In the genomic region with DNA sequence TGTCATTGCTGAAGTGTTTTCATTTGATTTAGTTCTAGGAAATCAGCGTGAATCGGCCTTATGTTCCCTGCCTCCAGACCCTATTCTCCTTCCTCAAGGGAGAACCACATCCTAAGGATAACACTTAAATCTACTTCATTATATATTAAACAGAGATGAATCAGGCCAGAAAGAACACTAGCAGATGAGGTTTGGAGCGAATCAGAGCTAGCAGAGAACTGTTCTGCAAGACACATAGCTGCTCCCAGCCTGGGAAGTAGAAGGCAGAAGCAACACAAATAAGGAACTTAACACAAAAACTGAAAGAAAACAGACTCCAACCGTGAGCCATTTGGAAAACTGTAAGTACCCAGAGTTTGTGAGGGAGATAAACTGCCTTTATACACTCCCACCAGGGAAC, we compare ENCODE assay signal across 22 cellular contexts.
DNase-seq lines count a peak whose midpoint lies in the region; ATAC-seq and TF ChIP-seq lines count a peak whose summit lies in the region.
"Had no signal": no experiment of that assay in that cellular context is flagged by ENCODE, and none has a peak within 500 bp of the region (broad histone marks: within the 10 kb centered on the region; RNA-seq: fewer than 3 reads in every experiment).

No MANE protein-coding gene starts in this region.

- peak overlapping the region; percentile 87 for H3K18ac ChIP-seq in IMR-90 (ENCODE audit: low read depth, low read length)

- H3K9ac ChIP-seq in IMR-90 (ENCODE audit: low read depth, low read length) (no peak overlapping the region), skeletal muscle satellite cell (ENCODE audit: low read depth, low read length) (peak overlapping the region; percentile 21)

- TF ChIP-seq RAD21 in IMR-90 (IDR thresholded peaks at IDR 0.05; ENCODE audit: low read length) = no peak

- no peaks in the 10 kb centered on the region for H3K36me3 ChIP-seq in IMR-90 (ENCODE audit: control insufficient read depth, insufficient read depth, low read length)
- H3K36me3 ChIP-seq in brain microvascular endothelial cell (replicated peaks) = no peaks in the 10 kb centered on the region
- H3K36me3 ChIP-seq in skeletal muscle satellite cell (ENCODE audit: insufficient read depth, low read length) = no peaks in the 10 kb centered on the region
- H3K36me3 ChIP-seq: heart left ventricle, prostate gland, suprapubic skin had no signal

- intact Hi-C loops in IMR-90 (cut with micrococcal nuclease) = loop anchor here (2.0 to 5.0 kb wide), 4 partner anchors 60 to 715 kb away; no protein-coding TSS in a partner anchor

- dilution Hi-C loops in IMR-90 (cut with HindIII; ENCODE audit: low sequenced_read_pairs, unreplicated experiment) = no loop called here

- peak overlapping the region; percentile 51 to 92 for H4K8ac ChIP-seq in IMR-90 (ENCODE audit: low read depth in 2 of 2, low read length in 2 of 2)

- H3K79me1 ChIP-seq in IMR-90 (ENCODE audit: low read depth in 1 of 2, low read length in 2 of 2) = peaks cover 0 to 6% of the 10 kb centered on the region in 2 experiments; a peak in 1 of 4 replicates

- H2BK15ac ChIP-seq in IMR-90 (ENCODE audit: low read depth, low read length) = peak overlapping the region; percentile 68

- in situ Hi-C loops in IMR-90 (cut with MboI; ENCODE audit: low sequenced_read_pairs) = no loop called here
- in situ Hi-C loops in brain microvascular endothelial cell (cut with HindIII; ENCODE audit: low pct_ligation_motif_present, low sequenced_read_pairs) = no loop called here

- peak overlapping the region; percentile 100 for H2BK20ac ChIP-seq in IMR-90 (ENCODE audit: low read depth, low read length)

- H2AFZ ChIP-seq in IMR-90 (replicated peaks; ENCODE audit: low read length, poor library complexity) = peak overlapping the region; percentile 48

- H2BK120ac ChIP-seq in IMR-90 (ENCODE audit: low read depth, low read length) = peak overlapping the region; percentile 99

- WGBS in IMR-90 (ENCODE audit: extremely low coverage in 2 of 2, insufficient read length in 1 of 2), 2 experiments = no CpG with 5 or more reads among the region's 4 CpGs

- peak overlapping the region; percentile 86 for H2AK5ac ChIP-seq in IMR-90 (ENCODE audit: low read depth, low read length)

- POLR2A ChIA-PET in IMR-90 (lab: Charles Lee; ENCODE audit: unreplicated experiment) = no interaction called here
- POLR2A ChIA-PET in GM10248 (lab: Yijun Ruan, JAX) = no interaction called here

- H3K27me3 ChIP-seq in IMR-90 (ENCODE audit: control insufficient read depth, insufficient read depth, low read length) (no peaks in the 10 kb centered on the region), brain microvascular endothelial cell (replicated peaks) (no peaks in the 10 kb centered on the region), skeletal muscle satellite cell (ENCODE audit: control insufficient read depth, insufficient read depth, low read length) (no peaks in the 10 kb centered on the region)
- H3K27me3 ChIP-seq: body of pancreas, heart left ventricle, suprapubic skin had no signal

- no peak for TF ChIP-seq POLR2A in IMR-90 (IDR thresholded peaks at IDR 0.05; ENCODE audit: low read depth, low read length)

- H3K27ac ChIP-seq in IMR-90 (ENCODE audit: insufficient read depth, low read length) = peak overlapping the region; percentile 75
- peak overlapping the region; percentile 97 for H3K27ac ChIP-seq in brain microvascular endothelial cell
- H3K27ac ChIP-seq: body of pancreas, prostate gland, suprapubic skin had no signal

- H3K4me3 ChIP-seq in IMR-90 (ENCODE audit: insufficient read depth, low read depth, low read length) (no peak overlapping the region), brain microvascular endothelial cell (ENCODE audit: low read depth, low read length) (no peak overlapping the region), fibroblast of villous mesenchyme (ENCODE audit: low read depth, low read length) (no peak overlapping the region), skeletal muscle satellite cell (ENCODE audit: low read length) (peak overlapping the region; percentile 24)
- H3K4me3 ChIP-seq: body of pancreas, heart left ventricle, prostate gland, suprapubic skin had no signal

- no TSS peak for BruUV-seq in IMR-90 (replicated peaks; lab: Mats Ljungman, UMichigan)

- TF ChIP-seq CTCF in IMR-90 (conservative IDR thresholded peaks at IDR 0.05; ENCODE audit: low read depth, low read length) = no peak
- TF ChIP-seq CTCF in brain microvascular endothelial cell (IDR thresholded peaks at IDR 0.05; ENCODE audit: low read depth, low read length, missing control alignments) = no peak
- TF ChIP-seq CTCF in fibroblast of villous mesenchyme (IDR thresholded peaks at IDR 0.05; ENCODE audit: insufficient read depth, low read depth, low read length) = no peak
- no peak for TF ChIP-seq CTCF in GM10248 (IDR thresholded peaks at IDR 0.05; ENCODE audit: control extremely low read depth, extremely low read depth, low read depth, missing control alignments)

- H3K9me3 ChIP-seq in IMR-90 (ENCODE audit: control insufficient read depth, insufficient read depth, low read length) = no peaks in the 10 kb centered on the region
- H3K9me3 ChIP-seq in skeletal muscle satellite cell (replicated peaks; ENCODE audit: low read length) = no peaks in the 10 kb centered on the region
- H3K9me3 ChIP-seq: body of pancreas, prostate gland, suprapubic skin had no signal

- H4K20me1 ChIP-seq in IMR-90 (ENCODE audit: insufficient read depth, low read length) = no peaks in the 10 kb centered on the region; the same call in 1 of the 2 replicates

- no peak for ATAC-seq in IMR-90 (ENCODE audit: low read depth)
- ATAC-seq: body of pancreas, heart left ventricle, natural killer cell had no signal

- peaks cover 23% of the 10 kb centered on the region for H3K9me1 ChIP-seq in IMR-90 (ENCODE audit: insufficient read depth, low read length)

- peak overlapping the region; percentile 73 for H4K5ac ChIP-seq in IMR-90 (ENCODE audit: low read depth, low read length)

- CTCF ChIA-PET in IMR-90 (lab: Yijun Ruan, JAX) (no interaction called here), GM10248 (lab: Yijun Ruan, JAX) (no interaction called here)

- H3K4me1 ChIP-seq in IMR-90 (ENCODE audit: control insufficient read depth, insufficient read depth, low read length) (peaks cover 25% of the 10 kb centered on the region), skeletal muscle satellite cell (ENCODE audit: control insufficient read depth, insufficient read depth, low read length) (peaks cover 61% of the 10 kb centered on the region)
- H3K4me1 ChIP-seq: body of pancreas, suprapubic skin had no signal

- H2BK5ac ChIP-seq in IMR-90 (ENCODE audit: low read depth, low read length, poor library complexity, severe bottlenecking) = peak overlapping the region; percentile 92

- H4K91ac ChIP-seq in IMR-90 (ENCODE audit: insufficient read depth, low read depth, low read length) = peak overlapping the region; percentile 98

- H3K56ac ChIP-seq in IMR-90 (ENCODE audit: extremely low read depth, insufficient read depth, low read length) = peak overlapping the region; percentile 91; the same call in 1 of the 2 replicates

- H3K4me2 ChIP-seq in IMR-90 (ENCODE audit: low read depth, low read length) (peak overlapping the region; percentile 27; the same call in 1 of the 2 replicates), skeletal muscle satellite cell (ENCODE audit: low read length) (peak overlapping the region; percentile 67)

- peak overlapping the region; percentile 98; the same call in 1 of the 2 replicates for H3K23ac ChIP-seq in IMR-90 (ENCODE audit: low read depth, low read length)

- peak overlapping the region; percentile 95 for H3K14ac ChIP-seq in IMR-90 (replicated peaks; ENCODE audit: low read depth, low read length)

- peak overlapping the region; percentile 17 for H2AK9ac ChIP-seq in IMR-90 (replicated peaks; ENCODE audit: low read depth, low read length, poor library complexity)

- peak overlapping the region; percentile 98 for H3K4ac ChIP-seq in IMR-90 (ENCODE audit: low read depth, low read length)

- DNase-seq in IMR-90 (peak; percentile 57), brain microvascular endothelial cell (no peak), fibroblast of villous mesenchyme (ENCODE audit: low read depth) (peak; percentile 62), GM10248 (ENCODE audit: extremely low spot score) (no peak), C1 segment of cervical spinal cord (lab: John Stamatoyannopoulos, UW) (no peak), D341Med (ENCODE audit: low spot score) (no peak)
- no peak for DNase-seq in activated CD4-positive, CD25-positive, alpha-beta regulatory T cell (lab: John Stamatoyannopoulos, UW)
- DNase-seq: activated CD4-positive, alpha-beta T cell treated with anti-CD3 and anti-CD28 coated beads, Interleukin-2, amount 50 U/mL, for 1 hour; activated naive CD4-positive, alpha-beta T cell treated with anti-CD3 and anti-CD28 coated beads, Interleukin-2, amount 10 ng/mL, durations not matched to agents 7 days and 5 days; body of pancreas; erythroblast; GF-D8; heart left ventricle; Karpas-422; mesendoderm; natural killer cell; NCI-H1417 treated with DMSO at 0.1 percent for 48 hours; stimulated activated CD4-positive, alpha-beta T cell treated with anti-CD3 and anti-CD28 coated beads, Interleukin-4, amount 100 ng/mL, for 4 hours; SW 1271 had no signal

TF ChIP-seq in IMR-90, 13 proteins besides CTCF, POLR2A, EP300 and RAD21:
- TF ChIP-seq, protein P1, sequence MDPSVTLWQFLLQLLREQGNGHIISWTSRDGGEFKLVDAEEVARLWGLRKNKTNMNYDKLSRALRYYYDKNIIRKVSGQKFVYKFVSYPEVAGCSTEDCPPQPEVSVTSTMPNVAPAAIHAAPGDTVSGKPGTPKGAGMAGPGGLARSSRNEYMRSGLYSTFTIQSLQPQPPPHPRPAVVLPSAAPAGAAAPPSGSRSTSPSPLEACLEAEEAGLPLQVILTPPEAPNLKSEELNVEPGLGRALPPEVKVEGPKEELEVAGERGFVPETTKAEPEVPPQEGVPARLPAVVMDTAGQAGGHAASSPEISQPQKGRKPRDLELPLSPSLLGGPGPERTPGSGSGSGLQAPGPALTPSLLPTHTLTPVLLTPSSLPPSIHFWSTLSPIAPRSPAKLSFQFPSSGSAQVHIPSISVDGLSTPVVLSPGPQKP (IDR thresholded peaks at IDR 0.05; ENCODE audit: borderline replicate concordance, low read depth, low read length) = no peak
- TF ChIP-seq FOS (IDR thresholded peaks at IDR 0.05; ENCODE audit: low read depth, low read length) (no peak), BHLHE40 (IDR thresholded peaks at IDR 0.05; ENCODE audit: low read depth, low read length) (no peak), CHD1 (IDR thresholded peaks at IDR 0.05; ENCODE audit: low read depth, low read length) (no peak), RFX5 (IDR thresholded peaks at IDR 0.05; ENCODE audit: low read depth, low read length) (no peak), RCOR1 (IDR thresholded peaks at IDR 0.05; ENCODE audit: insufficient replicate concordance, low read length) (no peak), MAZ (IDR thresholded peaks at IDR 0.05; ENCODE audit: borderline replicate concordance, low read depth, low read length) (no peak), MXI1 (IDR thresholded peaks at IDR 0.05; ENCODE audit: borderline replicate concordance, low read depth, low read length) (no peak)
TF ChIP-seq in IMR-90: peak in this region for 0.

Comparison
In these comparisons a context has a peak if more than half of its experiments do, and no peak if none do; other contexts are left out.
1. DNase-seq: peak in IMR-90 (single experiment) and fibroblast of villous mesenchyme (single experiment); none in brain microvascular endothelial cell (single experiment), GM10248 (single experiment), activated CD4-positive, CD25-positive, alpha-beta regulatory T cell (0 of 4), C1 segment of cervical spinal cord (0 of 14) and D341Med (single experiment).